ENCODE assay signal across 11 cellular contexts in the genomic region with DNA sequence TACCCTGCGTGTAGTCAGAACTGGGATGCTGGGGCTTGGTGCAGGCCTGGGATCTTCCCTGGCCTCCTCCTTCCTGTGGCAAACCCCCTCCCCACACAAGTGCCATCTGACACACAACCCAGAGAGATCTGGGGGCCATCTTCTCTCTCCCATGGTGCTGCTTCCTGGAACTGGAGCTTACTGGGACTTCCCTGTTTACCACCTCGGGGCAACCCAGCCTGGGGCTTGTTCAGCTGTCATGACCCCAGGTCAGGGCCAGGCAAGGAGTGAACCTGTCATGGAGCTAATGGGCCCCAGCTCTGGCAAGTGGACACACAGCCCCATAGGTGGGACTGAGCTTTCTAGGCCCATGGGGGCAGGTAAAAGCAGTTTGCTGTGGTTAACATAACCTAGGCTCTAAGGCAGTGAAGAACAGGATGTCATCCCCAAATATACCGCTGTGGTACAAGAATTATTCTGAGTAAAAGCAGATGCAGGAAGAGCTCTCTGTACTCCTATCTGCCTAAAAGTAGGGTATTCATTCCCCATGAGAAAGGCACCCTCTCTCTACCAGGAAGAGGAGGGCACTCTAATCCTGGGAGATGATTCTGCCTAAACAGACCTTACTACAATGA. TPM values are rescaled to one million over a fixed set of nuclear protein-coding genes. Genes with fewer than 3 reads are reported as not detected.
A peak's percentile ranks its signal among the peaks of the same experiment; 100 is the strongest.
DNase-seq lines count a peak whose midpoint lies in the region; ATAC-seq and TF ChIP-seq lines count a peak whose summit lies in the region.
"Had no signal": no experiment of that assay in that cellular context is flagged by ENCODE, and none has a peak within 500 bp of the region (broad histone marks: within the 10 kb centered on the region; RNA-seq: fewer than 3 reads in every experiment).

No MANE protein-coding gene starts in this region.

- H3K36me3 ChIP-seq in PC-9 (ENCODE audit: low read depth), result peaks cover 21% of the 10 kb centered on the region

- 0 out of 2 replicates have a peak, but pooled peaks cover 4% of the 10 kb centered on the region for H3F3A ChIP-seq in PC-9 (ENCODE audit: insufficient read depth, low read depth)

- H3K27me3 ChIP-seq in PC-9 (ENCODE audit: insufficient read depth, low read depth), result no peaks in the 10 kb centered on the region

- no peak overlapping the region for H3K27ac ChIP-seq in PC-9
- H3K27ac ChIP-seq: thoracic aorta had no signal

- H3K4me1 Mint-ChIP-seq in activated CD8-positive, alpha-beta memory T cell treated with anti-CD3 and anti-CD28 coated beads, Interleukin-2, amount 10 ng/mL, durations not matched to agents 7 days and 5 days, result peaks cover 55% of the 10 kb centered on the region
- H3K4me1 Mint-ChIP-seq in endothelial cell (ENCODE audit: unreplicated experiment) (peaks cover 26% of the 10 kb centered on the region), progenitor cell of endocrine pancreas (ENCODE audit: low read depth) (peaks cover 31% of the 10 kb centered on the region)

- H3K9me2 ChIP-seq in PC-9 (ENCODE audit: insufficient read depth), result no peaks in the 10 kb centered on the region

- H3K79me2 ChIP-seq in PC-9 (ENCODE audit: low read depth), result peaks cover 87% of the 10 kb centered on the region

- H3K9me3 Mint-ChIP-seq in activated CD8-positive, alpha-beta memory T cell treated with anti-CD3 and anti-CD28 coated beads, Interleukin-2, amount 10 ng/mL, durations not matched to agents 7 days and 5 days (ENCODE audit: low read depth), result no peaks in the 10 kb centered on the region
- no peaks in the 10 kb centered on the region for H3K9me3 Mint-ChIP-seq in endothelial cell (ENCODE audit: unreplicated experiment)
- no peaks in the 10 kb centered on the region for H3K9me3 Mint-ChIP-seq in progenitor cell of endocrine pancreas (ENCODE audit: low read depth)

- peaks cover 59% of the 10 kb centered on the region for H4K20me1 ChIP-seq in PC-9 (ENCODE audit: insufficient read depth)

- BruUV-seq in PC-9 (replicated peaks; lab: Mats Ljungman, UMichigan), result no TSS peak

- peak overlapping the region; percentile 98 for H3K4me3 Mint-ChIP-seq in activated CD8-positive, alpha-beta memory T cell treated with anti-CD3 and anti-CD28 coated beads, Interleukin-2, amount 10 ng/mL, durations not matched to agents 7 days and 5 days
- H3K4me3 Mint-ChIP-seq in endothelial cell (ENCODE audit: unreplicated experiment) (peak overlapping the region; percentile 98), progenitor cell of endocrine pancreas (ENCODE audit: low read depth) (peak overlapping the region; percentile 90)

- DNase-seq in activated CD8-positive, alpha-beta memory T cell treated with anti-CD3 and anti-CD28 coated beads, Interleukin-2, amount 10 ng/mL, durations not matched to agents 7 days and 5 days, result peak; percentile 50
- DNase-seq in activated CD8-positive, alpha-beta memory T cell treated with anti-CD3 and anti-CD28 coated beads, Interleukin-2, amount 50 U/mL, for 4 hours, result no peak
- DNase-seq in PC-9, result no peak
- no peak for DNase-seq in endothelial cell (ENCODE audit: low spot score)
- DNase-seq in progenitor cell of endocrine pancreas (ENCODE audit: low spot score, unreplicated experiment), result no peak
- DNase-seq in RKO (ENCODE audit: low spot score), result no peak
- DNase-seq in stimulated activated CD4-positive, alpha-beta T cell treated with anti-CD3 and anti-CD28 coated beads, Interleukin-2, amount 100 ng/mL, for 24 hours, result no peak
- no peak for DNase-seq in NCI-H2107 (lab: John Stamatoyannopoulos, UW)
- DNase-seq: left cardiac atrium, OCI-M1 had no signal

- H3K4me3 ChIP-seq in PC-9, result peak overlapping the region; percentile 95

- no peak for ATAC-seq in activated CD8-positive, alpha-beta memory T cell treated with anti-CD3 and anti-CD28 coated beads, Interleukin-2, amount 10 ng/mL, durations not matched to agents 7 days and 5 days
- ATAC-seq: left cardiac atrium had no signal

- peak overlapping the region; percentile 83 for H3K27ac Mint-ChIP-seq in activated CD8-positive, alpha-beta memory T cell treated with anti-CD3 and anti-CD28 coated beads, Interleukin-2, amount 10 ng/mL, durations not matched to agents 7 days and 5 days
- peak overlapping the region; percentile 72 for H3K27ac Mint-ChIP-seq in endothelial cell (ENCODE audit: unreplicated experiment)
- H3K27ac Mint-ChIP-seq in progenitor cell of endocrine pancreas, result no peak overlapping the region

- intact Hi-C loops in PC-9 (cut with micrococcal nuclease; ENCODE audit: unreplicated experiment), result no loop called here

- H3K27me3 Mint-ChIP-seq in activated CD8-positive, alpha-beta memory T cell treated with anti-CD3 and anti-CD28 coated beads, Interleukin-2, amount 10 ng/mL, durations not matched to agents 7 days and 5 days, result no peaks in the 10 kb centered on the region
- H3K27me3 Mint-ChIP-seq in endothelial cell (ENCODE audit: unreplicated experiment), result peaks cover 19% of the 10 kb centered on the region
- no peaks in the 10 kb centered on the region for H3K27me3 Mint-ChIP-seq in progenitor cell of endocrine pancreas

- CTCF ChIA-PET in activated CD8-positive, alpha-beta memory T cell treated with anti-CD3 and anti-CD28 coated beads, Interleukin-2, amount 10 ng/mL, durations not matched to agents 7 days and 5 days (lab: Charles Lee), result interaction anchor here (0.6 to 5.9 kb wide), 6 partner anchors 8 to 274 kb away, joined by 3 to 44 read pairs (median 4); a partner anchor contains a TSS
- CTCF ChIA-PET in PC-9 (lab: Charles Lee), result interaction anchor here (0.5 kb wide), 1 partner anchor 9 kb away, joined by 3 read pairs; no protein-coding TSS in a partner anchor

- peaks cover 50% of the 10 kb centered on the region for H3K36me3 Mint-ChIP-seq in activated CD8-positive, alpha-beta memory T cell treated with anti-CD3 and anti-CD28 coated beads, Interleukin-2, amount 10 ng/mL, durations not matched to agents 7 days and 5 days
- H3K36me3 Mint-ChIP-seq in endothelial cell (ENCODE audit: low read depth, unreplicated experiment) (peaks cover 21% of the 10 kb centered on the region), progenitor cell of endocrine pancreas (ENCODE audit: insufficient read depth) (peaks cover 9% of the 10 kb centered on the region)

- peak overlapping the region; percentile 95 for H3K4me2 ChIP-seq in PC-9

- TF ChIP-seq CTCF in PC-9 (conservative IDR thresholded peaks at IDR 0.05) (no peak), endothelial cell (IDR thresholded peaks at IDR 0.05; ENCODE audit: unreplicated experiment) (no peak), progenitor cell of endocrine pancreas (IDR thresholded peaks at IDR 0.05; ENCODE audit: unreplicated experiment) (no peak)

- H3K9me3 ChIP-seq in PC-9 (ENCODE audit: insufficient read depth, low read depth), result no peaks in the 10 kb centered on the region
- H3K9me3 ChIP-seq: thoracic aorta had no signal

- peaks cover 34% of the 10 kb centered on the region for H3K4me1 ChIP-seq in PC-9 (replicated peaks; ENCODE audit: insufficient read depth)

- POLR2A ChIA-PET in PC-9 (lab: Charles Lee; ENCODE audit: unreplicated experiment), result interaction anchor here (0.5 to 0.6 kb wide), 3 partner anchors 91 to 418 kb away, joined by 3 to 4 read pairs (median 3); no protein-coding TSS in a partner anchor

- H2AFZ ChIP-seq in PC-9, result no peak overlapping the region

RNA-seq across cellular contexts. Expression of gene TRIM11, which starts 2.4 kb away (rescaled TPM):
- total RNA-seq in activated CD8-positive, alpha-beta memory T cell treated with anti-CD3 and anti-CD28 coated beads, Interleukin-2, amount 10 ng/mL, durations not matched to agents 7 days and 5 days, result 10 to 100 TPM; 65.1 to 66.1 TPM
- total RNA-seq in PC-9 (2021), result 76.5 and 78.2 TPM in 2 replicates
- 39.9 TPM for total RNA-seq in endothelial cell (ENCODE audit: unreplicated experiment)
- 41.1 and 42.4 TPM in 2 replicates for total RNA-seq in progenitor cell of endocrine pancreas

RNA-seq across cellular contexts. Expression of gene TRIM17, which starts 12.4 kb away (rescaled TPM):
- total RNA-seq in activated CD8-positive, alpha-beta memory T cell treated with anti-CD3 and anti-CD28 coated beads, Interleukin-2, amount 10 ng/mL, durations not matched to agents 7 days and 5 days, result 1 to 10 TPM; 2.6 to 2.8 TPM
- total RNA-seq in PC-9 (2021), result 47.4 and 55.5 TPM in 2 replicates
- 2.3 TPM for total RNA-seq in endothelial cell (ENCODE audit: unreplicated experiment)
- 20.5 and 20.8 TPM in 2 replicates for total RNA-seq in progenitor cell of endocrine pancreas
